In genomic region chr11:128187377-128187776, GRCh38 we compare ENCODE assay signal across 19 cellular contexts.
"Had no signal": no experiment of that assay in that cellular context is flagged by ENCODE, and none has a peak within 500 bp of the region (broad histone marks: within the 10 kb centered on the region; RNA-seq: fewer than 3 reads in every experiment).

No MANE protein-coding gene starts in this region.

- ATAC-seq: activated CD8-positive, alpha-beta T cell treated with anti-CD3 and anti-CD28 coated beads for 36 hours; foreskin keratinocyte; left lung; naive thymus-derived CD4-positive, alpha-beta T cell had no signal

- H3K79me2 ChIP-seq: hepatocyte had no signal

- H3K36me3 Mint-ChIP-seq: type B pancreatic cell had no signal

- H3K36me3 ChIP-seq: adrenal gland, left lung, sigmoid colon, vagina had no signal

- DNase-seq: activated CD4-positive, alpha-beta T cell treated with anti-CD3 and anti-CD28 coated beads, Interleukin-2, amount 10 ng/mL, durations not matched to agents 24 days and 14 days; activated CD8-positive, alpha-beta T cell treated with anti-CD3 and anti-CD28 coated beads for 36 hours; adrenal gland; effector CD4-positive, alpha-beta T cell; foreskin keratinocyte; kidney glomerular epithelial cell; left lung; naive thymus-derived CD4-positive, alpha-beta T cell; sigmoid colon; stimulated activated CD4-positive, alpha-beta T cell treated with anti-CD3 and anti-CD28 coated beads, Interleukin-2, amount 100 ng/mL, for 48 hours; stimulated activated CD8-positive, alpha-beta memory T cell treated with anti-CD3 and anti-CD28 coated beads, Interleukin-4, amount 100 ng/mL, for 48 hours; stimulated activated naive CD4-positive, alpha-beta T cell; testis had no signal

- H3K4me3 ChIP-seq: adrenal gland, hepatocyte, left lung, lung, sigmoid colon, testis, vagina had no signal

- H3K27me3 ChIP-seq: adrenal gland, foreskin keratinocyte, hepatocyte, left lung, sigmoid colon, testis, vagina had no signal

- H3K9me3 ChIP-seq: adrenal gland, sigmoid colon, testis, vagina had no signal

- H3K4me1 ChIP-seq: adrenal gland, foreskin keratinocyte, left lung, sigmoid colon, testis, vagina had no signal

- H3K27ac ChIP-seq: adrenal gland, foreskin keratinocyte, hepatocyte, left lung, sigmoid colon, testis, vagina had no signal

- H3K4me2 ChIP-seq: hepatocyte had no signal

- H3K4me3 Mint-ChIP-seq: activated CD4-positive, alpha-beta T cell treated with anti-CD3 and anti-CD28 coated beads, Interleukin-2, amount 10 ng/mL, durations not matched to agents 24 days and 14 days; activated CD8-positive, alpha-beta T cell treated with anti-CD3 and anti-CD28 coated beads for 36 hours; activated naive CD8-positive, alpha-beta T cell; naive thymus-derived CD4-positive, alpha-beta T cell had no signal

- H3K27me3 Mint-ChIP-seq: activated CD4-positive, alpha-beta T cell treated with anti-CD3 and anti-CD28 coated beads, Interleukin-2, amount 10 ng/mL, durations not matched to agents 24 days and 14 days; activated CD8-positive, alpha-beta T cell treated with anti-CD3 and anti-CD28 coated beads for 36 hours; activated naive CD8-positive, alpha-beta T cell; naive thymus-derived CD4-positive, alpha-beta T cell had no signal

- H3K27ac Mint-ChIP-seq: activated CD4-positive, alpha-beta T cell treated with anti-CD3 and anti-CD28 coated beads, Interleukin-2, amount 10 ng/mL, durations not matched to agents 24 days and 14 days; activated CD8-positive, alpha-beta T cell treated with anti-CD3 and anti-CD28 coated beads for 36 hours; activated naive CD8-positive, alpha-beta T cell; progenitor cell of endocrine pancreas had no signal

- H2AFZ ChIP-seq: hepatocyte had no signal
